In genomic region chr6:141610741-141611140, GRCh38 we compare ENCODE assay signal across 1 cellular context.
TF ChIP-seq lines count a peak whose summit lies in the region.

No MANE protein-coding gene starts in this region.

TF ChIP-seq in HCT116, 20 proteins besides CTCF, POLR2A, EP300 and RAD21 (continued from another document):
- TF ChIP-seq REST (IDR thresholded peaks at IDR 0.05; ENCODE audit: low read depth) (no peak), POLR2AphosphoS5 (IDR thresholded peaks at IDR 0.05; ENCODE audit: low read depth, low read length) (no peak), TCF7L2 (IDR thresholded peaks at IDR 0.05; ENCODE audit: borderline replicate concordance, extremely low read depth, insufficient read depth, insufficient read length) (no peak), EGR1 (IDR thresholded peaks at IDR 0.05; ENCODE audit: low read depth) (no peak), MAX (IDR thresholded peaks at IDR 0.05) (no peak), FOSL1 (IDR thresholded peaks at IDR 0.05; ENCODE audit: low read depth) (no peak), ZFX (IDR thresholded peaks at IDR 0.05) (no peak), CEBPB (IDR thresholded peaks at IDR 0.05; ENCODE audit: low read depth) (no peak), JUND (IDR thresholded peaks at IDR 0.05) (no peak), SP1 (IDR thresholded peaks at IDR 0.05; ENCODE audit: low read depth) (no peak), EZH2 (IDR thresholded peaks at IDR 0.05) (no peak), ATF3 (IDR thresholded peaks at IDR 0.05) (no peak), CBX3 (IDR thresholded peaks at IDR 0.05; ENCODE audit: low read depth) (no peak)
